In genomic region chr4:6267573-6267972, GRCh38 we compare ENCODE assay signal across 25 cellular contexts. TPM values are rescaled to one million over a fixed set of nuclear protein-coding genes. Genes with fewer than 3 reads are reported as not detected.
DNase-seq lines count a peak whose midpoint lies in the region; ATAC-seq and TF ChIP-seq lines count a peak whose summit lies in the region.
"Had no signal": no experiment of that assay in that cellular context is flagged by ENCODE, and none has a peak within 500 bp of the region (broad histone marks: within the 10 kb centered on the region; RNA-seq: fewer than 3 reads in every experiment).

No MANE protein-coding gene starts in this region.

- H3K4me3 Mint-ChIP-seq in CD4-positive, alpha-beta T cell = peak overlapping the region; percentile 9
- no peak overlapping the region for H3K4me3 Mint-ChIP-seq in mesothelial cell of epicardium
- H3K4me3 Mint-ChIP-seq: activated CD4-positive, alpha-beta memory T cell treated with anti-CD3 and anti-CD28 coated beads, Interleukin-2, amount 10 ng/mL, durations not matched to agents 7 days and 5 days; endodermal cell; memory B cell; naive thymus-derived CD4-positive, alpha-beta T cell; stimulated activated naive CD8-positive, alpha-beta T cell treated with anti-CD3 and anti-CD28 coated beads, Interleukin-15, amount 100 ng/mL, for 72 hours had no signal

- POLR2A ChIA-PET in CD4-positive, alpha-beta T cell (lab: Charles Lee) = no interaction called here

- H3K4me1 Mint-ChIP-seq in CD4-positive, alpha-beta T cell (ENCODE audit: low read depth) = peaks cover 16% of the 10 kb centered on the region
- H3K4me1 Mint-ChIP-seq in mesothelial cell of epicardium = peaks cover 18% of the 10 kb centered on the region

- H3K27ac Mint-ChIP-seq in CD4-positive, alpha-beta T cell = no peak overlapping the region
- no peak overlapping the region for H3K27ac Mint-ChIP-seq in mesothelial cell of epicardium
- H3K27ac Mint-ChIP-seq: activated CD4-positive, alpha-beta memory T cell treated with anti-CD3 and anti-CD28 coated beads, Interleukin-2, amount 10 ng/mL, durations not matched to agents 7 days and 5 days; endodermal cell; memory B cell; stimulated activated naive CD8-positive, alpha-beta T cell treated with anti-CD3 and anti-CD28 coated beads, Interleukin-15, amount 100 ng/mL, for 72 hours had no signal

- CTCF ChIA-PET in CD4-positive, alpha-beta T cell (lab: Charles Lee) = interaction anchor here (1.5 kb wide), 1 partner anchor 17 kb away, joined by 5 read pairs; no protein-coding TSS in a partner anchor

- no peak for DNase-seq in CD4-positive, alpha-beta T cell
- DNase-seq in Kasumi-1 (lab: John Stamatoyannopoulos, UW) (peak; percentile 19 to 22), OCI-M1 (lab: John Stamatoyannopoulos, UW) (peak; percentile 18), iris pigment epithelial cell (ENCODE audit: low read depth) (peak; percentile 49), mesothelial cell of epicardium (ENCODE audit: low spot score in 2 of 2, unreplicated experiment in 2 of 2) (no peak), mesenteric fat pad (ENCODE audit: low spot score) (no peak)
- DNase-seq: activated CD4-positive, alpha-beta memory T cell treated with anti-CD3 and anti-CD28 coated beads, Interleukin-2, amount 10 ng/mL, durations not matched to agents 7 days and 5 days; activated gamma-delta T cell; brain microvascular endothelial cell; colonic mucosa; endodermal cell; MG63; naive thymus-derived CD4-positive, alpha-beta T cell; NCI-H187 treated with DMSO at 0.1 percent for 48 hours; NCI-H2227 treated with DMSO at 0.1 percent for 48 hours; occipital lobe; retina; RPMI8226; SK-N-SH; stimulated activated CD4-positive, alpha-beta T cell treated with anti-CD3 and anti-CD28 coated beads, Interleukin-12 subunit alpha, Interleukin-12 subunit beta, amount 100 ng/mL, for 4 hours; stimulated activated naive CD8-positive, alpha-beta T cell treated with anti-CD3 and anti-CD28 coated beads, Interleukin-15, amount 100 ng/mL, for 72 hours; tibial artery had no signal

- H3K9me3 ChIP-seq in CD4-positive, alpha-beta T cell (ENCODE audit: control insufficient read depth, low read length) = no peaks in the 10 kb centered on the region
- H3K9me3 ChIP-seq: colonic mucosa, MG63, SK-N-SH, tibial artery had no signal

- TF ChIP-seq CTCF in CD4-positive, alpha-beta T cell (IDR thresholded peaks at IDR 0.05) = no peak
- no peak for TF ChIP-seq CTCF in mesothelial cell of epicardium (IDR thresholded peaks at IDR 0.05; ENCODE audit: unreplicated experiment)

- no peaks in the 10 kb centered on the region for H3K36me3 Mint-ChIP-seq in CD4-positive, alpha-beta T cell (ENCODE audit: low read depth)
- H3K36me3 Mint-ChIP-seq in mesothelial cell of epicardium = no peaks in the 10 kb centered on the region
- H3K36me3 Mint-ChIP-seq: memory B cell; naive thymus-derived CD4-positive, alpha-beta T cell had no signal

- H3K27me3 ChIP-seq in CD4-positive, alpha-beta T cell (ENCODE audit: control insufficient read depth, insufficient read depth, low read length) = no peaks in the 10 kb centered on the region
- H3K27me3 ChIP-seq: brain microvascular endothelial cell, colonic mucosa, MG63 had no signal

- ATAC-seq in CD4-positive, alpha-beta T cell (ENCODE audit: poor library complexity) = no peak
- ATAC-seq in HG03095 (IDR thresholded peaks at IDR 0.05; ENCODE audit: unreplicated experiment) = no peak
- ATAC-seq in GM18511 (IDR thresholded peaks at IDR 0.05; ENCODE audit: unreplicated experiment) = no peak
- ATAC-seq: naive thymus-derived CD4-positive, alpha-beta T cell; stimulated activated naive CD8-positive, alpha-beta T cell treated with anti-CD3 and anti-CD28 coated beads, Interleukin-15, amount 100 ng/mL, for 72 hours had no signal

- intact Hi-C loops in CD4-positive, alpha-beta T cell (cut with DNase I, micrococcal nuclease) = loop anchor here in 1 of 2 experiments (10.0 kb wide), 1 partner anchor 377 kb away; the partner anchor contains the start of gene MRFAP1

- H3K27ac ChIP-seq in CD4-positive, alpha-beta T cell (ENCODE audit: low read depth, low read length) = no peak overlapping the region
- H3K27ac ChIP-seq: brain microvascular endothelial cell, colonic mucosa, tibial artery had no signal

- H3K27me3 Mint-ChIP-seq in CD4-positive, alpha-beta T cell = no peaks in the 10 kb centered on the region
- peaks cover 6% of the 10 kb centered on the region for H3K27me3 Mint-ChIP-seq in mesothelial cell of epicardium (ENCODE audit: low read depth)
- H3K27me3 Mint-ChIP-seq: memory B cell had no signal

- H3K9me3 Mint-ChIP-seq in CD4-positive, alpha-beta T cell = no peaks in the 10 kb centered on the region
- H3K9me3 Mint-ChIP-seq in mesothelial cell of epicardium = no peaks in the 10 kb centered on the region
- H3K9me3 Mint-ChIP-seq: activated CD4-positive, alpha-beta memory T cell treated with anti-CD3 and anti-CD28 coated beads, Interleukin-2, amount 10 ng/mL, durations not matched to agents 7 days and 5 days; endodermal cell; memory B cell; naive thymus-derived CD4-positive, alpha-beta T cell; stimulated activated naive CD8-positive, alpha-beta T cell treated with anti-CD3 and anti-CD28 coated beads, Interleukin-15, amount 100 ng/mL, for 72 hours had no signal

RNA-seq across cellular contexts. Expression of gene WFS1, which starts 2.1 kb away (rescaled TPM):
- total RNA-seq in CD4-positive, alpha-beta T cell = 1 to 10 TPM; 1.3 to 1.7 TPM
- 31.5 to 35.5 TPM (median 34.2 TPM) in 3 replicates for total RNA-seq in mesothelial cell of epicardium
- 97.2 TPM for total RNA-seq in mesenteric fat pad

Comparison
In these comparisons a context has a peak if more than half of its experiments do, and no peak if none do; other contexts are left out.
1. DNase-seq: peak in Kasumi-1 (2 of 2), OCI-M1 (single experiment) and iris pigment epithelial cell (single experiment); none in CD4-positive, alpha-beta T cell (0 of 10), mesothelial cell of epicardium (0 of 2) and mesenteric fat pad (single experiment).
2. RNA of gene WFS1, which starts 2.1 kb away (total RNA-seq): 97.2 TPM in mesenteric fat pad (single experiment) and 31.5 to 35.5 TPM in mesothelial cell of epicardium; 1.3 to 1.7 TPM in CD4-positive, alpha-beta T cell; every median in the first group is over 10 times any median in the second.